ENCODE assay signal across 25 cellular contexts in the genomic region with DNA sequence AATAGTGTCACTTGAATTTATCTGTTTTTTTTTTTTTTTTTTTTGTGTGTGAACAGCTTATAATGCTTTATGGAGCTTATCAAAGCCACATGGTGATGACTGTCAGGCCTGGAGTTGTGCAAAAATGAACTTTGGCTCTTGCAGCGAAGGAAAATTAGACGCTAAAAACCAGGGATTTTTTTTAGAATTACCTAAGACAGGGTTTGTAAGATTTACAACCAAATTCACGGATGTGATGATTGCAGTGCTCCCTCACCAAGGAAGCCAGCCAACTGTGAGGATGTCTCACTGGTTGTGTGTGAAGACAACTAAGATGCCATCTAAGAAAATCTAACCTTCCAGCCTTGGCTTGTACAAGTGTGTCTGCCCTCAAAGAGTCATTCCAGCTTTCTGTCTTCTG.
DNase-seq lines count a peak whose midpoint lies in the region; ATAC-seq and TF ChIP-seq lines count a peak whose summit lies in the region.
"Had no signal": no experiment of that assay in that cellular context is flagged by ENCODE, and none has a peak within 500 bp of the region (broad histone marks: within the 10 kb centered on the region; RNA-seq: fewer than 3 reads in every experiment).

No MANE protein-coding gene starts in this region.

- H3K27ac Mint-ChIP-seq in HFFc6 (peak overlapping the region; percentile 65), natural killer cell (no peak overlapping the region)
- H3K27ac Mint-ChIP-seq: memory B cell; stimulated activated naive CD8-positive, alpha-beta T cell treated with anti-CD3 and anti-CD28 coated beads, Interleukin-15, Interleukin-2, amounts not matched to agents 100 ng/mL and 50 ng/mL, for 24 hours had no signal

- in situ Hi-C loops in HAP-1 (cut with MboI; ENCODE audit: low sequenced_read_pairs): no loop called here

- H3K9me3 ChIP-seq in fibroblast of lung (ENCODE audit: control insufficient read depth, insufficient read depth, low read depth, low read length) (no peaks in the 10 kb centered on the region), mucosa of descending colon (no peaks in the 10 kb centered on the region), HAP-1 (no peaks in the 10 kb centered on the region)
- H3K9me3 ChIP-seq: A549, BE2C, esophagus muscularis mucosa, neutrophil, psoas muscle, tibial artery had no signal

- no peak overlapping the region for H3K4me2 ChIP-seq in fibroblast of lung (ENCODE audit: extremely low read depth, insufficient read depth, low read length)
- H3K4me2 ChIP-seq: A549 had no signal

- H3K36me3 ChIP-seq in fibroblast of lung (ENCODE audit: control insufficient read depth, insufficient read depth, low read length): no peaks in the 10 kb centered on the region
- no peaks in the 10 kb centered on the region for H3K36me3 ChIP-seq in mucosa of descending colon (ENCODE audit: low read depth)
- H3K36me3 ChIP-seq in HAP-1 (replicated peaks): no peaks in the 10 kb centered on the region
- H3K36me3 ChIP-seq: BE2C, esophagus muscularis mucosa, neutrophil, tibial artery had no signal

- no peaks in the 10 kb centered on the region for H4K20me1 ChIP-seq in fibroblast of lung (ENCODE audit: control insufficient read depth, extremely low read depth, insufficient read depth, low read length)

- H3K9me3 Mint-ChIP-seq in HFFc6 (no peaks in the 10 kb centered on the region), natural killer cell (no peaks in the 10 kb centered on the region)
- H3K9me3 Mint-ChIP-seq: memory B cell; stimulated activated naive CD8-positive, alpha-beta T cell treated with anti-CD3 and anti-CD28 coated beads, Interleukin-15, Interleukin-2, amounts not matched to agents 100 ng/mL and 50 ng/mL, for 24 hours had no signal

- H3K4me1 ChIP-seq in fibroblast of lung (ENCODE audit: control insufficient read depth, extremely low read depth, insufficient read depth, low read length) (peaks cover 13% of the 10 kb centered on the region), mucosa of descending colon (ENCODE audit: low read depth) (peaks cover 8% of the 10 kb centered on the region), HAP-1 (no peaks in the 10 kb centered on the region)
- H3K4me1 ChIP-seq: BE2C had no signal

- peaks cover 36% of the 10 kb centered on the region for H3K79me2 ChIP-seq in fibroblast of lung (ENCODE audit: control insufficient read depth, insufficient read depth, low read length)

- H3K27me3 ChIP-seq in fibroblast of lung (ENCODE audit: control insufficient read depth, insufficient read depth, low read length): no peaks in the 10 kb centered on the region
- H3K27me3 ChIP-seq in HAP-1 (ENCODE audit: low read depth): 0 out of 2 replicates have a peak, but pooled peaks cover 4% of the 10 kb centered on the region
- H3K27me3 ChIP-seq: BE2C, esophagus muscularis mucosa, neutrophil, tibial artery had no signal

- H3K36me3 Mint-ChIP-seq in HFFc6 (ENCODE audit: low read depth) (peaks cover 14% of the 10 kb centered on the region), natural killer cell (no peaks in the 10 kb centered on the region)
- H3K36me3 Mint-ChIP-seq: memory B cell had no signal

- no peak overlapping the region; the same call in 1 of the 2 replicates for H3K4me3 Mint-ChIP-seq in HFFc6
- H3K4me3 Mint-ChIP-seq in natural killer cell: no peak overlapping the region
- H3K4me3 Mint-ChIP-seq: CD8-positive, alpha-beta memory T cell; memory B cell; stimulated activated naive CD8-positive, alpha-beta T cell treated with anti-CD3 and anti-CD28 coated beads, Interleukin-15, Interleukin-2, amounts not matched to agents 100 ng/mL and 50 ng/mL, for 24 hours had no signal

- ATAC-seq in mucosa of descending colon (peak; percentile 71), natural killer cell (no peak), GM21526 (IDR thresholded peaks at IDR 0.05; ENCODE audit: low FRiP score, unreplicated experiment) (no peak), GM18870 (IDR thresholded peaks at IDR 0.05; ENCODE audit: unreplicated experiment) (no peak)
- ATAC-seq: A549, psoas muscle had no signal

- TF ChIP-seq CTCF in HFFc6 (IDR thresholded peaks at IDR 0.05) (no peak), fibroblast of lung (conservative IDR thresholded peaks at IDR 0.05 in 1 of 2, IDR thresholded peaks at IDR 0.05 in 1 of 2; ENCODE audit: low read depth in 1 of 2, low read length in 2 of 2) (no peak), mucosa of descending colon (IDR thresholded peaks at IDR 0.05) (no peak), natural killer cell (IDR thresholded peaks at IDR 0.05) (no peak)

- peaks cover 58% of the 10 kb centered on the region for H3K4me1 Mint-ChIP-seq in HFFc6 (ENCODE audit: low read depth)
- peaks cover 20 to 30% of the 10 kb centered on the region in 2 donors for H3K4me1 Mint-ChIP-seq in natural killer cell
- H3K4me1 Mint-ChIP-seq: memory B cell had no signal

- no peak overlapping the region for H3K9ac ChIP-seq in fibroblast of lung (ENCODE audit: insufficient read depth, low read length)

- intact Hi-C loops in mucosa of descending colon (cut with DNase I, micrococcal nuclease) (no loop called here), natural killer cell (cut with micrococcal nuclease) (no loop called here)

- H3K27me3 Mint-ChIP-seq in HFFc6 (ENCODE audit: insufficient read depth) (no peaks in the 10 kb centered on the region), natural killer cell (ENCODE audit: low read depth in 2 of 2) (no peaks in the 10 kb centered on the region)
- H3K27me3 Mint-ChIP-seq: stimulated activated naive CD8-positive, alpha-beta T cell treated with anti-CD3 and anti-CD28 coated beads, Interleukin-15, Interleukin-2, amounts not matched to agents 100 ng/mL and 50 ng/mL, for 24 hours had no signal

- no peak overlapping the region for H3K4me3 ChIP-seq in fibroblast of lung (replicated peaks in 1 of 4; ENCODE audit: control extremely low read depth in 1 of 4, insufficient read depth in 1 of 4, low read depth in 3 of 4, low read length in 4 of 4)
- H3K4me3 ChIP-seq in mucosa of descending colon: no peak overlapping the region
- H3K4me3 ChIP-seq in HAP-1: no peak overlapping the region
- H3K4me3 ChIP-seq: A549, esophagus muscularis mucosa, psoas muscle, SK-N-MC, tibial artery had no signal

- no peak overlapping the region for H3K27ac ChIP-seq in fibroblast of lung (ENCODE audit: insufficient read depth, low read length)
- H3K27ac ChIP-seq: A549, esophagus muscularis mucosa, neutrophil, psoas muscle, RWPE1, SK-N-MC, tibial artery had no signal

- no peak overlapping the region for H2AFZ ChIP-seq in fibroblast of lung (ENCODE audit: low read length)

- DNase-seq in AG08395 (ENCODE audit: low spot score): peak; percentile 64
- DNase-seq in HFFc6: no peak
- DNase-seq in fibroblast of lung (ENCODE audit: low read depth in 2 of 2): peak; percentile 20 to 58
- DNase-seq in mucosa of descending colon: no peak
- no peak for DNase-seq in natural killer cell
- DNase-seq in HAP-1 (ENCODE audit: low spot score in 2 of 2): no peak
- DNase-seq: activated CD4-positive, alpha-beta T cell treated with anti-CD3 and anti-CD28 coated beads, Interleukin-2, amount 50 U/mL, for 48 hours; activated CD8-positive, alpha-beta memory T cell treated with anti-CD3 and anti-CD28 coated beads, Interleukin-2, amount 50 U/mL, for 4 hours; activated naive CD4-positive, alpha-beta T cell treated with anti-CD3 and anti-CD28 coated beads, Interleukin-2, amount 50 U/mL, for 16 hours; BE2C; caudate nucleus; CD8-positive, alpha-beta memory T cell; glutamatergic neuron; Kasumi-1; tibial artery had no signal

Comparison
In these comparisons a context has a peak if more than half of its experiments do, and no peak if none do; other contexts are left out.
1. DNase-seq: peak in AG08395 (single experiment) and fibroblast of lung (2 of 2); none in HFFc6 (single experiment), mucosa of descending colon (0 of 3), natural killer cell (single experiment) and HAP-1 (0 of 2).